Comparison of ENCODE assay signal across 8 cellular contexts in the genomic region with DNA sequence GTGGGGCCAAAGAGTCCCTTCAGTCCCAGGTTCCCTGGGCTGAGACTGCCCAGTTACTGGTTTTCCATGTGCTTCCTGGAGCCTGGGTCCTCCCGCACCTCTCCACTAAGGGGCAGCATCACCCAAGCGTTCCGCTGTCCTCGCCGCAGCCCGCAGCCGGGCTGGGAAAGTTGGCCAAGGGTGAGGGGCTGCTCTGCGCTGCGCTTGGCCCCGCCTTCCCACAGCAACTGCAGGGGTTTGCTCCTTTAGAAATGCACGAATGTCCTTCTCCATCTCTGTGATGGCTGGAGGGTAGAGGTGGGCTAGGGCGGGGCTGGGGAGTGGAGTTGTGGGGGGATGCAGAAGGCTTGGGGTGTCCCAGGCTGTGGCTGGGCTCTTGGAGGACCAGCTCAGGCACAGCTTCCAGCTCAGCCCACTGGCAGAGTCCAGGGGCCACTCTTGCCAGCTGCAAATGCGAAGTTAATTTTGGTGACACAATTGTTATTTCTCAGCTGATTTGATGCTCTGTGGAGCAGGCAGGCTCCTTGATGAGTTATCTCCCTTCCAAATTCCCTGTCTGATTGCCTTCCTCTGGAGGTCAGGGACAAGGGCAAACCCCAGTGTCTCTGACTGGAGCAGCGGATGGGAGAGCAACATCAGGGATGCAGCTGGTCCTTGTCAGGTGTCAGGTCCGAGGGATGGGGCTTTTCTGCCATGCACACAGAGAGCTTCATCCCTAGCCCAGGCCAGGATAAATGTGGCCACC.
DNase-seq lines count a peak whose midpoint lies in the region; ATAC-seq and TF ChIP-seq lines count a peak whose summit lies in the region.

No MANE protein-coding gene starts in this region.

- peak overlapping the region; percentile 28 for H3K4me2 ChIP-seq in smooth muscle cell

- H2AFZ ChIP-seq in smooth muscle cell (ENCODE audit: low read depth): no peak overlapping the region

- no peak overlapping the region for H3K27ac ChIP-seq in smooth muscle cell (ENCODE audit: low read depth)

- H4K20me1 ChIP-seq in smooth muscle cell (ENCODE audit: low read depth): peaks cover 11% of the 10 kb centered on the region

- no peak overlapping the region for H3K9ac ChIP-seq in smooth muscle cell (ENCODE audit: low read depth)

- TF ChIP-seq POLR2A in NB4 (IDR thresholded peaks at IDR 0.05; ENCODE audit: extremely low read depth, insufficient read length): no peak

- H3K4me1 ChIP-seq in smooth muscle cell (ENCODE audit: low read depth): no peaks in the 10 kb centered on the region

- peaks cover 8% of the 10 kb centered on the region for H3F3A ChIP-seq in smooth muscle cell (ENCODE audit: low read depth)

- H3K4me3 ChIP-seq in NB4 (ENCODE audit: low read depth, low read length) (no peak overlapping the region), smooth muscle cell (no peak overlapping the region)

- ATAC-seq in HG02970 (IDR thresholded peaks at IDR 0.05; ENCODE audit: low FRiP score, unreplicated experiment): no peak

- WGBS in smooth muscle cell (ENCODE audit: low lambda C conversion rate): 20% methylated on average over 15 of the region's 15 CpGs

- H3K27me3 ChIP-seq in smooth muscle cell (ENCODE audit: low read depth): no peaks in the 10 kb centered on the region

- no peaks in the 10 kb centered on the region for H3K9me3 ChIP-seq in smooth muscle cell (replicated peaks; ENCODE audit: low read depth)

- DNase-seq in NCI-H2081 (lab: John Stamatoyannopoulos, UW) (peak; percentile 76 to 78), NCI-H2081 treated with DMSO at 0.1 percent for 48 hours (lab: John Stamatoyannopoulos, UW) (no peak), NB4 (ENCODE audit: low read depth) (peak; percentile 81), T-helper 9 cell (peak; percentile 65), astrocyte of the hippocampus (ENCODE audit: low read depth, low spot score) (peak; percentile 84), hypothalamus (lab: John Stamatoyannopoulos, UW) (peak in 45 of 51 donors; percentile 17 to 80 (median 53)), smooth muscle cell (lab: John Stamatoyannopoulos, UW; ENCODE audit: unreplicated experiment) (peak; percentile 14)

- TF ChIP-seq CTCF in NB4 (IDR thresholded peaks at IDR 0.05; ENCODE audit: low read depth, low read length): peak; percentile 92
- peak; percentile 95 for TF ChIP-seq CTCF in smooth muscle cell (IDR thresholded peaks at IDR 0.05; ENCODE audit: borderline replicate concordance, insufficient read depth, poor library complexity, severe bottlenecking)

- H3K36me3 ChIP-seq in smooth muscle cell (ENCODE audit: low read depth): no peaks in the 10 kb centered on the region

- no peaks in the 10 kb centered on the region for H3K79me2 ChIP-seq in smooth muscle cell (ENCODE audit: low read depth)
